9 cellular contexts compared by ENCODE assay signal in the genomic region with DNA sequence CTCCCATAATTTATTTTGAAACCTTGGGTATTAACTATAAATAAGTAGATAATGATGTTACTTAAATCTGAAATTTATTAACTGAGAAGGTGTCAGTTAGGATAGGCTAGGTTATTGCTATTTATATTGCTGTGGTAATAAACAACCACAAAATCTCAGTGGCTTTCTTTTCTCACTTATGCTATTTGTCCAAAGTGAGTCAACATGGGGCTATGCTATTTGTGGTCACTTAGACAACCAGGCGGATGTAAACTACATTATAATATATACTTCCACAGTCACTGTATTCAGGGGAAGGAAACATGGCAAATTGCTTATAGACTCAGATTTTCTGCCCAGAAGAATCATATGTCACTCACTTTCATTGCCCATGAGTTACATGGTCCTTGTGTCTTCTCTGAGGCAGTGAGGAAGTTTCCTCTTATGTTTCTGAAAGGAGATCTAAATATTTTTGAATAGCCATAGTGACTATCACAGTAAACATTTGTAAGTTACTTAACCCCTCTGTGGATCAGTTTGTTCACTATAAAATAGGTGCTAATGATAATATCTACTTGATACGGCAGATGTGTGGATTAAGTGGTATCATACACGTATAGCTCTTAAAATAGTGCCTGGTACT. TPM values are rescaled to one million over a fixed set of nuclear protein-coding genes. Genes with fewer than 3 reads are reported as not detected.
DNase-seq lines count a peak whose midpoint lies in the region; ATAC-seq lines count a peak whose summit lies in the region.
"Had no signal": no experiment of that assay in that cellular context is flagged by ENCODE, and none has a peak within 500 bp of the region (broad histone marks: within the 10 kb centered on the region; RNA-seq: fewer than 3 reads in every experiment).

No MANE protein-coding gene starts in this region.

- peak; percentile 52 for DNase-seq in LoVo (ENCODE audit: low spot score)
- DNase-seq in kidney tubule cell (ENCODE audit: low spot score) = peak; percentile 64
- no peak for DNase-seq in ureter (ENCODE audit: low spot score)
- no peak for DNase-seq in NCI-H510A (lab: John Stamatoyannopoulos, UW)
- no peak for DNase-seq in activated gamma-delta T cell treated with Interleukin-2 at 50 U/mL for 16 hours
- no peak for DNase-seq in stimulated activated naive CD4-positive, alpha-beta T cell treated with Interleukin-2 at 50 U/mL for 16 hours (lab: John Stamatoyannopoulos, UW)
- DNase-seq: NCI-H1048 had no signal

- ATAC-seq in GM18858 (IDR thresholded peaks at IDR 0.05; ENCODE audit: unreplicated experiment) (peak; percentile 82), HG02571 (IDR thresholded peaks at IDR 0.05; ENCODE audit: unreplicated experiment) (peak; percentile 58)

RNA-seq across cellular contexts. Expression of gene HMG20A, which starts 19.8 kb away (rescaled TPM):
- total RNA-seq in ureter = 58.4 TPM

RNA-seq across cellular contexts. Expression of gene PEAK1, which starts 20.6 kb away (rescaled TPM):
- total RNA-seq in ureter = 53.7 TPM

Comparison
In these comparisons a context has a peak if more than half of its experiments do, and no peak if none do; other contexts are left out.
1. DNase-seq: peak in LoVo (single experiment) and kidney tubule cell (single experiment); none in ureter (single experiment), NCI-H510A (single experiment), activated gamma-delta T cell treated with Interleukin-2 at 50 U/mL for 16 hours (single experiment) and stimulated activated naive CD4-positive, alpha-beta T cell treated with Interleukin-2 at 50 U/mL for 16 hours (single experiment).